ENCODE assay signal across 10 cellular contexts in genomic region chr1:29736582-29737188, GRCh38.
DNase-seq lines count a peak whose midpoint lies in the region; ATAC-seq, FAIRE-seq and TF ChIP-seq lines count a peak whose summit lies in the region.
"Had no signal": no experiment of that assay in that cellular context is flagged by ENCODE, and none has a peak within 500 bp of the region (broad histone marks: within the 10 kb centered on the region; RNA-seq: fewer than 3 reads in every experiment).

No MANE protein-coding gene starts in this region.

- H3K27me3 Mint-ChIP-seq in activated CD4-positive, alpha-beta memory T cell treated with anti-CD3 and anti-CD28 coated beads, Interleukin-2, amount 10 ng/mL, durations not matched to agents 7 days and 5 days: peaks cover 1% of the 10 kb centered on the region
- H3K27me3 Mint-ChIP-seq in activated CD4-positive, alpha-beta memory T cell treated with anti-CD3 and anti-CD28 coated beads for 36 hours: peaks cover 7% of the 10 kb centered on the region

- H3K36me3 ChIP-seq in small intestine (ENCODE audit: control insufficient read depth in 2 of 2, insufficient read depth in 2 of 2, low read length in 2 of 2) (no peaks in the 10 kb centered on the region), kidney (ENCODE audit: control insufficient read depth in 1 of 2, insufficient read depth in 2 of 2, low read length in 2 of 2) (no peaks in the 10 kb centered on the region), gastrocnemius medialis (no peaks in the 10 kb centered on the region)
- H3K36me3 ChIP-seq: BLaER1 treated with 17β-estradiol and CSF1 and Interleukin-3, amounts not matched to agents 10 nM and 100 nM had no signal

- in situ Hi-C loops in gastrocnemius medialis (cut with MboI; ENCODE audit: low sequenced_read_pairs in 4 of 4): no loop called here

- no peak for ATAC-seq in gastrocnemius medialis

- no peaks in the 10 kb centered on the region for H3K9me3 Mint-ChIP-seq in activated CD4-positive, alpha-beta memory T cell treated with anti-CD3 and anti-CD28 coated beads, Interleukin-2, amount 10 ng/mL, durations not matched to agents 7 days and 5 days
- H3K9me3 Mint-ChIP-seq in activated CD4-positive, alpha-beta memory T cell treated with anti-CD3 and anti-CD28 coated beads for 36 hours: no peaks in the 10 kb centered on the region

- POLR2A ChIA-PET in activated CD4-positive, alpha-beta memory T cell treated with anti-CD3 and anti-CD28 coated beads, Interleukin-2, amount 10 ng/mL, durations not matched to agents 7 days and 5 days (lab: Charles Lee): no interaction called here
- POLR2A ChIA-PET in activated CD4-positive, alpha-beta memory T cell treated with anti-CD3 and anti-CD28 coated beads for 36 hours (lab: Charles Lee): no interaction called here

- H3K27ac Mint-ChIP-seq in activated CD4-positive, alpha-beta memory T cell treated with anti-CD3 and anti-CD28 coated beads, Interleukin-2, amount 10 ng/mL, durations not matched to agents 7 days and 5 days: no peak overlapping the region
- no peak overlapping the region for H3K27ac Mint-ChIP-seq in activated CD4-positive, alpha-beta memory T cell treated with anti-CD3 and anti-CD28 coated beads for 36 hours

- H3K4me1 Mint-ChIP-seq in activated CD4-positive, alpha-beta memory T cell treated with anti-CD3 and anti-CD28 coated beads, Interleukin-2, amount 10 ng/mL, durations not matched to agents 7 days and 5 days: peaks cover 6% of the 10 kb centered on the region
- H3K4me1 Mint-ChIP-seq in activated CD4-positive, alpha-beta memory T cell treated with anti-CD3 and anti-CD28 coated beads for 36 hours (ENCODE audit: low read depth): no peaks in the 10 kb centered on the region

- CTCF ChIA-PET in activated CD4-positive, alpha-beta memory T cell treated with anti-CD3 and anti-CD28 coated beads, Interleukin-2, amount 10 ng/mL, durations not matched to agents 7 days and 5 days (lab: Charles Lee): no interaction called here
- CTCF ChIA-PET in activated CD4-positive, alpha-beta memory T cell treated with anti-CD3 and anti-CD28 coated beads for 36 hours (lab: Charles Lee): no interaction called here

- no peaks in the 10 kb centered on the region for H3K4me1 ChIP-seq in small intestine (ENCODE audit: control insufficient read depth in 2 of 2, insufficient read depth in 1 of 2, low read depth in 1 of 2, low read length in 1 of 2)
- no peaks in the 10 kb centered on the region for H3K4me1 ChIP-seq in kidney (ENCODE audit: control insufficient read depth in 1 of 2, insufficient read depth in 1 of 2, low read depth in 1 of 2, low read length in 2 of 2)
- H3K4me1 ChIP-seq in gastrocnemius medialis: no peaks in the 10 kb centered on the region

- H3K4me3 ChIP-seq in small intestine (ENCODE audit: low read depth in 1 of 2, low read length in 2 of 2) (no peak overlapping the region), kidney (ENCODE audit: low read length in 2 of 2) (no peak overlapping the region), gastrocnemius medialis (no peak overlapping the region)
- H3K4me3 ChIP-seq: BLaER1 treated with 17β-estradiol and CSF1 and Interleukin-3, amounts not matched to agents 10 nM and 100 nM had no signal

- intact Hi-C loops in activated CD4-positive, alpha-beta memory T cell treated with anti-CD3 and anti-CD28 coated beads for 36 hours (cut with micrococcal nuclease): no loop called here
- intact Hi-C loops in kidney (cut with DNase I) (no loop called here), gastrocnemius medialis (cut with DNase I; ENCODE audit: low total_unique reads) (no loop called here)

- H3K9me3 ChIP-seq in small intestine (ENCODE audit: control insufficient read depth, low read depth) (no peaks in the 10 kb centered on the region), kidney (ENCODE audit: control insufficient read depth in 1 of 2, low read length in 2 of 2) (no peaks in the 10 kb centered on the region), gastrocnemius medialis (no peaks in the 10 kb centered on the region)
- H3K9me3 ChIP-seq: BLaER1 treated with 17β-estradiol and CSF1 and Interleukin-3, amounts not matched to agents 10 nM and 100 nM had no signal

- TF ChIP-seq CTCF in kidney (IDR thresholded peaks at IDR 0.05; ENCODE audit: borderline replicate concordance, extremely low read depth, insufficient read depth): no peak
- TF ChIP-seq CTCF in gastrocnemius medialis (IDR thresholded peaks at IDR 0.05 in 4 of 5, conservative IDR thresholded peaks at IDR 0.05 in 1 of 5): no peak

- peak; percentile 29 for DNase-seq in activated CD4-positive, alpha-beta memory T cell treated with anti-CD3 and anti-CD28 coated beads, Interleukin-2, amount 10 ng/mL, durations not matched to agents 7 days and 5 days
- no peak for DNase-seq in activated CD4-positive, alpha-beta memory T cell treated with anti-CD3 and anti-CD28 coated beads for 36 hours
- DNase-seq in OCI-M1 (lab: John Stamatoyannopoulos, UW) (peak; percentile 71), erythroblast (lab: John Stamatoyannopoulos, UW) (peak; percentile 29 to 56), small intestine (peak; percentile 9), kidney (no peak), gastrocnemius medialis (no peak), ureter (ENCODE audit: low spot score) (no peak)
- DNase-seq: NCI-H187 had no signal

- TF ChIP-seq POLR2A in erythroblast (IDR thresholded peaks at IDR 0.05; ENCODE audit: low read length) (no peak), gastrocnemius medialis (IDR thresholded peaks at IDR 0.05) (no peak)

- H3K27ac ChIP-seq in small intestine (ENCODE audit: low read depth in 1 of 2, low read length in 1 of 2) (no peak overlapping the region), kidney (ENCODE audit: low read depth in 2 of 2, low read length in 2 of 2) (no peak overlapping the region), gastrocnemius medialis (no peak overlapping the region)
- H3K27ac ChIP-seq: BLaER1 treated with 17β-estradiol and CSF1 and Interleukin-3, amounts not matched to agents 10 nM and 100 nM had no signal

- FAIRE-seq in small intestine (lab: Jason Lieb, UNC) (no peak), kidney (lab: Jason Lieb, UNC) (no peak)

- H3K4me3 Mint-ChIP-seq in activated CD4-positive, alpha-beta memory T cell treated with anti-CD3 and anti-CD28 coated beads, Interleukin-2, amount 10 ng/mL, durations not matched to agents 7 days and 5 days: no peak overlapping the region
- H3K4me3 Mint-ChIP-seq in activated CD4-positive, alpha-beta memory T cell treated with anti-CD3 and anti-CD28 coated beads for 36 hours: no peak overlapping the region

- no peaks in the 10 kb centered on the region for H3K27me3 ChIP-seq in small intestine (ENCODE audit: control insufficient read depth in 2 of 2, insufficient read depth in 2 of 2, low read length in 2 of 2)
- H3K27me3 ChIP-seq in gastrocnemius medialis: peaks cover 0 to 7% (median 7%) of the 10 kb centered on the region in 3 donors
- H3K27me3 ChIP-seq: BLaER1 treated with 17β-estradiol and CSF1 and Interleukin-3, amounts not matched to agents 10 nM and 100 nM had no signal

- no peaks in the 10 kb centered on the region for H3K36me3 Mint-ChIP-seq in activated CD4-positive, alpha-beta memory T cell treated with anti-CD3 and anti-CD28 coated beads, Interleukin-2, amount 10 ng/mL, durations not matched to agents 7 days and 5 days (ENCODE audit: low read depth)
- H3K36me3 Mint-ChIP-seq in activated CD4-positive, alpha-beta memory T cell treated with anti-CD3 and anti-CD28 coated beads for 36 hours: no peaks in the 10 kb centered on the region

- 59 to 68% (median 66%) methylated on average over 5 of the region's 5 CpGs for WGBS in small intestine, 3 donors

- H3K9ac ChIP-seq in kidney (ENCODE audit: low read length in 2 of 2): no peak overlapping the region
- H3K9ac ChIP-seq: BLaER1 treated with 17β-estradiol and CSF1 and Interleukin-3, amounts not matched to agents 10 nM and 100 nM had no signal

Comparison
In these comparisons a context has a peak if more than half of its experiments do, and no peak if none do; other contexts are left out.
1. DNase-seq: peak in activated CD4-positive, alpha-beta memory T cell treated with anti-CD3 and anti-CD28 coated beads, Interleukin-2, amount 10 ng/mL, durations not matched to agents 7 days and 5 days (single experiment), OCI-M1 (single experiment), erythroblast (2 of 2) and small intestine (single experiment); none in activated CD4-positive, alpha-beta memory T cell treated with anti-CD3 and anti-CD28 coated beads for 36 hours (single experiment), kidney (single experiment), gastrocnemius medialis (0 of 2) and ureter (single experiment).